Comparison of ENCODE assay signal across 28 cellular contexts in the genomic region with DNA sequence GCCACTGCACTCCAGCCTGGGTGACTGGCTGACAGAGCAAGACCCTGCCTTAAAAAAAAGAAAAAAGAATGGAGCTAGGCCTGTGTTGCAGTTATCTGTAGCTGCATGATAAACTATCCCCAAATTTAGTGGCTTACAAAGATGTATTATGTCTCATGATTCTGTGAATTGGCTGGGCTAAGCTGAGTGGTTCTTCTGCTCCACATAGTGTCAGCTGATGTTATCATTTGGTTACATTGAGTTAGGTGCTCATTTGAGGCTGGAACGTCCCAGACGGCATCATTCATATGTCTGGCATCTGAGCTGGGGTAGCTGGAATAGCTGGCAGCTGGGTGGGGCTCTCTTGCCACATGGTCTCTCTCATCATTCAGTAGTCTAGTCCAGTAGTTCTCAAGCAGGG.
"Had no signal": no experiment of that assay in that cellular context is flagged by ENCODE, and none has a peak within 500 bp of the region (broad histone marks: within the 10 kb centered on the region; RNA-seq: fewer than 3 reads in every experiment).

No MANE protein-coding gene starts in this region.

- H3K4me1 Mint-ChIP-seq: naive thymus-derived CD8-positive, alpha-beta T cell; stimulated activated effector memory CD8-positive, alpha-beta T cell treated with anti-CD3 and anti-CD28 coated beads, Interleukin-12 subunit alpha, Interleukin-12 subunit beta, amount 100 ng/mL, for 72 hours; stimulated activated naive B cell treated with anti-CD40 and anti-IgM and Interleukin-4, amounts not matched to agents 10 μg/mL and 1 μg/mL and 100 μg/mL, for 72 hours had no signal

- H3K4me2 ChIP-seq: smooth muscle cell had no signal

- H3K27ac Mint-ChIP-seq: naive thymus-derived CD8-positive, alpha-beta T cell; natural killer cell treated with Interleukin-12 subunit alpha and Interleukin-12 subunit beta and Interleukin-15 and Interleukin-18, amount 100 ng/mL, for 72 hours; nephron progenitor cell; progenitor cell of endocrine pancreas; stimulated activated effector memory CD8-positive, alpha-beta T cell treated with anti-CD3 and anti-CD28 coated beads, Interleukin-12 subunit alpha, Interleukin-12 subunit beta, amount 100 ng/mL, for 72 hours; stimulated activated naive B cell treated with anti-CD40 and anti-IgM and Interleukin-4, amounts not matched to agents 10 μg/mL and 1 μg/mL and 100 μg/mL, for 72 hours; stimulated activated naive CD8-positive, alpha-beta T cell treated with anti-CD3 and anti-CD28 coated beads, Interleukin-15, Interleukin-2, amounts not matched to agents 100 ng/mL and 50 ng/mL, for 24 hours had no signal

- H3K27me3 ChIP-seq: neutrophil, pancreas, spleen, stomach, thyroid gland, tibial nerve, upper lobe of left lung, vagina had no signal

- ATAC-seq: naive thymus-derived CD8-positive, alpha-beta T cell; natural killer cell treated with Interleukin-12 subunit alpha and Interleukin-12 subunit beta and Interleukin-15 and Interleukin-18, amount 100 ng/mL, for 72 hours; pancreas; psoas muscle; right cardiac atrium; sciatic nerve; stimulated activated effector memory CD8-positive, alpha-beta T cell treated with anti-CD3 and anti-CD28 coated beads, Interleukin-12 subunit alpha, Interleukin-12 subunit beta, amount 100 ng/mL, for 72 hours; stimulated activated naive B cell treated with anti-CD40 and anti-IgM and Interleukin-4, amounts not matched to agents 10 μg/mL and 1 μg/mL and 100 μg/mL, for 72 hours had no signal

- DNase-seq: naive thymus-derived CD8-positive, alpha-beta T cell; nephron progenitor cell; nucleus accumbens; pancreas; psoas muscle; right cardiac atrium; spleen; stimulated activated CD4-positive, alpha-beta T cell treated with anti-CD3 and anti-CD28 coated beads, Interleukin-12 subunit alpha, Interleukin-12 subunit beta, amount 100 ng/mL, for 4 hours; stimulated activated CD4-positive, alpha-beta T cell treated with anti-CD3 and anti-CD28 coated beads, Interleukin-1b, Interleukin-23, amount 100 ng/mL, for 48 hours; stimulated activated CD4-positive, alpha-beta T cell treated with anti-CD3 and anti-CD28 coated beads, Interleukin-4, amount 100 ng/mL, for 24 hours; stimulated activated naive B cell treated with anti-CD40 and anti-IgM and Interleukin-4, amounts not matched to agents 10 μg/mL and 1 μg/mL and 100 μg/mL, for 72 hours; stimulated activated naive CD4-positive, alpha-beta T cell treated with Interleukin-2 at 50 U/mL for 16 hours; stomach; thyroid gland; trophoblast cell; upper lobe of left lung had no signal

- H3K27me3 Mint-ChIP-seq: naive thymus-derived CD8-positive, alpha-beta T cell; natural killer cell treated with Interleukin-12 subunit alpha and Interleukin-12 subunit beta and Interleukin-15 and Interleukin-18, amount 100 ng/mL, for 72 hours; progenitor cell of endocrine pancreas; stimulated activated naive CD8-positive, alpha-beta T cell treated with anti-CD3 and anti-CD28 coated beads, Interleukin-15, Interleukin-2, amounts not matched to agents 100 ng/mL and 50 ng/mL, for 24 hours had no signal

- H3K4me3 ChIP-seq: pancreas, psoas muscle, skin epidermis, smooth muscle cell, spleen, stomach, thoracic aorta, thyroid gland, tibial nerve, upper lobe of left lung, vagina had no signal

- H3K4me1 ChIP-seq: pancreas, psoas muscle, thyroid gland, upper lobe of left lung had no signal

- H3K27ac ChIP-seq: neutrophil, pancreas, psoas muscle, spleen, stomach, thoracic aorta, thyroid gland, tibial nerve, upper lobe of left lung, vagina had no signal

- H3K4me3 Mint-ChIP-seq: naive thymus-derived CD8-positive, alpha-beta T cell; natural killer cell treated with Interleukin-12 subunit alpha and Interleukin-12 subunit beta and Interleukin-15 and Interleukin-18, amount 100 ng/mL, for 72 hours; nephron progenitor cell; neural crest cell; stimulated activated effector memory CD8-positive, alpha-beta T cell treated with anti-CD3 and anti-CD28 coated beads, Interleukin-12 subunit alpha, Interleukin-12 subunit beta, amount 100 ng/mL, for 72 hours; stimulated activated naive B cell treated with anti-CD40 and anti-IgM and Interleukin-4, amounts not matched to agents 10 μg/mL and 1 μg/mL and 100 μg/mL, for 72 hours; stimulated activated naive CD8-positive, alpha-beta T cell treated with anti-CD3 and anti-CD28 coated beads, Interleukin-15, Interleukin-2, amounts not matched to agents 100 ng/mL and 50 ng/mL, for 24 hours had no signal

- H3K36me3 Mint-ChIP-seq: naive thymus-derived CD8-positive, alpha-beta T cell; natural killer cell treated with Interleukin-12 subunit alpha and Interleukin-12 subunit beta and Interleukin-15 and Interleukin-18, amount 100 ng/mL, for 72 hours; stimulated activated effector memory CD8-positive, alpha-beta T cell treated with anti-CD3 and anti-CD28 coated beads, Interleukin-12 subunit alpha, Interleukin-12 subunit beta, amount 100 ng/mL, for 72 hours had no signal

- H3K9me3 Mint-ChIP-seq: natural killer cell treated with Interleukin-12 subunit alpha and Interleukin-12 subunit beta and Interleukin-15 and Interleukin-18, amount 100 ng/mL, for 72 hours; neural crest cell; stimulated activated effector memory CD8-positive, alpha-beta T cell treated with anti-CD3 and anti-CD28 coated beads, Interleukin-12 subunit alpha, Interleukin-12 subunit beta, amount 100 ng/mL, for 72 hours had no signal

- H3K36me3 ChIP-seq: neutrophil, pancreas, spleen, stomach, thoracic aorta, thyroid gland, upper lobe of left lung, vagina had no signal
